11 cellular contexts compared by ENCODE assay signal in the genomic region with DNA sequence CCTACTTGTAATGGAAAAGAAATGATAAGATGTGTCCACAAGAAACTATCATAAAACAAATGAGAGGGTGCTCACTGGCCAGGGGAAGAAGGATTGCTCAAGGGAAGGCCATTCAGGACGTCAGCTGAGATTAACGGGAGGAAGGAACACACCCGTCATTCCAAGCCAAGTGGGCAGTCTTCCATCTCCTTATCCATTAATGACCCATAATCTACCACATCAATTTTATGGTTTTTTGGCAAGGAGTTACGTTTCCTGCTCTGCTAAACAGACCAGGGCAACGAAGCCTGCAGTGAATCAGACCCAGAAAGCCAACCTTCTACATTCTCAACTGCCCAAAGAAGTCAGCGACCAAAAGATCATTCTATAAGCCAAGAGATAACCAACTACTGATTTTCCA. TPM values are rescaled to one million over a fixed set of nuclear protein-coding genes. Genes with fewer than 3 reads are reported as not detected.
DNase-seq lines count a peak whose midpoint lies in the region; TF ChIP-seq lines count a peak whose summit lies in the region.
"Had no signal": no experiment of that assay in that cellular context is flagged by ENCODE, and none has a peak within 500 bp of the region (broad histone marks: within the 10 kb centered on the region; RNA-seq: fewer than 3 reads in every experiment).

No MANE protein-coding gene starts in this region.

- 28% methylated on average over 6 of the region's 6 CpGs for WGBS in hepatocyte (ENCODE audit: low lambda C conversion rate, missing lambda C conversion rate)
- WGBS in transverse colon (ENCODE audit: low coverage in 1 of 2), 2 donors, result 9 to 25% methylated on average over 3 to 6 of the region's 6 CpGs

- peaks cover 27% of the 10 kb centered on the region for H3K36me3 Mint-ChIP-seq in T-helper 2 cell treated with Interferon-gamma antibody and Interleukin-4, amounts not matched to agents 5 μg/mL and 100 μg/mL, for 36 hours (ENCODE audit: low read depth)

- H3K9me3 ChIP-seq in hepatocyte (ENCODE audit: low read depth), result no peaks in the 10 kb centered on the region
- no peaks in the 10 kb centered on the region for H3K9me3 ChIP-seq in transverse colon
- H3K9me3 ChIP-seq: suprapubic skin had no signal

- in situ Hi-C loops in transverse colon (cut with MboI; ENCODE audit: low pct_ligation_motif_present in 1 of 4, low pct_unique_long_range_greater_than_20kb in 1 of 4, low sequenced_read_pairs in 3 of 4), result no loop called here

- peak overlapping the region; percentile 90 for H3K27ac ChIP-seq in hepatocyte
- peak overlapping the region; percentile 74 to 82 (median 76) for H3K27ac ChIP-seq in transverse colon
- H3K27ac ChIP-seq: 22Rv1, suprapubic skin had no signal

- H3K79me2 ChIP-seq in hepatocyte, result no peaks in the 10 kb centered on the region

- intact Hi-C loops in transverse colon (cut with DNase I; ENCODE audit: low total_unique reads), result no loop called here

- no peak overlapping the region for H3K27ac Mint-ChIP-seq in T-helper 2 cell treated with Interferon-gamma antibody and Interleukin-4, amounts not matched to agents 5 μg/mL and 100 μg/mL, for 36 hours
- H3K27ac Mint-ChIP-seq: progenitor cell of endocrine pancreas had no signal

- H3K4me3 ChIP-seq in hepatocyte, result no peak overlapping the region
- no peak overlapping the region for H3K4me3 ChIP-seq in transverse colon
- H3K4me3 ChIP-seq: suprapubic skin had no signal

- H3K4me1 ChIP-seq in hepatocyte (ENCODE audit: insufficient read depth) (peaks cover 24% of the 10 kb centered on the region), transverse colon (peaks cover 15 to 51% (median 26%) of the 10 kb centered on the region in 4 donors)

- peak; percentile 31 for TF ChIP-seq POLR2A in transverse colon (IDR thresholded peaks at IDR 0.05)

- no peaks in the 10 kb centered on the region for H4K20me1 ChIP-seq in hepatocyte (ENCODE audit: insufficient read depth, poor library complexity, severe bottlenecking)

- no peaks in the 10 kb centered on the region for H3K27me3 Mint-ChIP-seq in T-helper 2 cell treated with Interferon-gamma antibody and Interleukin-4, amounts not matched to agents 5 μg/mL and 100 μg/mL, for 36 hours (ENCODE audit: low read depth)
- H3K27me3 Mint-ChIP-seq: progenitor cell of endocrine pancreas had no signal

- H3K27me3 ChIP-seq in hepatocyte, result no peaks in the 10 kb centered on the region
- no peaks in the 10 kb centered on the region for H3K27me3 ChIP-seq in transverse colon
- H3K27me3 ChIP-seq: suprapubic skin had no signal

- H3K4me1 Mint-ChIP-seq in T-helper 2 cell treated with Interferon-gamma antibody and Interleukin-4, amounts not matched to agents 5 μg/mL and 100 μg/mL, for 36 hours (ENCODE audit: low read depth), result no peaks in the 10 kb centered on the region

- H3K36me3 ChIP-seq in hepatocyte (replicated peaks; ENCODE audit: insufficient read depth, low read depth) (no peaks in the 10 kb centered on the region), transverse colon (no peaks in the 10 kb centered on the region)
- H3K36me3 ChIP-seq: suprapubic skin had no signal

- H3K9me3 Mint-ChIP-seq in T-helper 2 cell treated with Interferon-gamma antibody and Interleukin-4, amounts not matched to agents 5 μg/mL and 100 μg/mL, for 36 hours, result no peaks in the 10 kb centered on the region

- H3K9me2 ChIP-seq in hepatocyte (replicated peaks; ENCODE audit: insufficient read depth), result no peaks in the 10 kb centered on the region

- H3K4me2 ChIP-seq in hepatocyte, result peak overlapping the region; percentile 47

- TF ChIP-seq CTCF in hepatocyte (IDR thresholded peaks at IDR 0.05; ENCODE audit: poor library complexity) (no peak), transverse colon (IDR thresholded peaks at IDR 0.05) (no peak)

- no peak overlapping the region for H2AFZ ChIP-seq in hepatocyte

- peak; percentile 14 for TF ChIP-seq EP300 in transverse colon (IDR thresholded peaks at IDR 0.05; ENCODE audit: low read depth)

- DNase-seq in NCI-H2081 (lab: John Stamatoyannopoulos, UW) (peak; percentile 29 to 51), NCI-H2081 treated with DMSO at 0.1 percent for 48 hours (lab: John Stamatoyannopoulos, UW) (no peak), amniotic stem cell (lab: John Stamatoyannopoulos, UW) (peak; percentile 69), hepatocyte (ENCODE audit: low spot score) (peak; percentile 85), transverse colon (peak; percentile 80), NCI-H1694 (lab: John Stamatoyannopoulos, UW) (no peak)
- no peak for DNase-seq in T-helper 2 cell treated with Interferon-gamma antibody and Interleukin-4, amounts not matched to agents 5 μg/mL and 100 μg/mL, for 36 hours (ENCODE audit: low spot score)
- DNase-seq in NK-92 treated with Interleukin-12 subunit alpha and Interleukin-12 subunit beta, amount 100 ng/mL, for 24 hours (lab: John Stamatoyannopoulos, UW), result no peak

- H3K4me3 Mint-ChIP-seq in T-helper 2 cell treated with Interferon-gamma antibody and Interleukin-4, amounts not matched to agents 5 μg/mL and 100 μg/mL, for 36 hours, result no peak overlapping the region

RNA-seq across cellular contexts. Expression of gene PRKAB1, which starts 25.1 kb away (rescaled TPM):
- total RNA-seq in hepatocyte (25.2 and 32.3 TPM in 2 replicates), transverse colon (100 to 1,000 TPM in 1 of 4 donors, 10 to 100 TPM in 3; 46.0 to 151 (median 89.3) TPM)
- 37.7 and 41.1 TPM in 2 replicates for polyA plus RNA-seq in hepatocyte

Comparison
In these comparisons a context has a peak if more than half of its experiments do, and no peak if none do; other contexts are left out.
1. DNase-seq: peak in NCI-H2081 (2 of 2), amniotic stem cell (single experiment), hepatocyte (single experiment) and transverse colon (single experiment); none in NCI-H2081 treated with DMSO at 0.1 percent for 48 hours (single experiment), T-helper 2 cell treated with Interferon-gamma antibody and Interleukin-4, amounts not matched to agents 5 μg/mL and 100 μg/mL, for 36 hours (single experiment), NK-92 treated with Interleukin-12 subunit alpha and Interleukin-12 subunit beta, amount 100 ng/mL, for 24 hours (single experiment) and NCI-H1694 (single experiment).